ENCODE assay signal across 5 cellular contexts in genomic region chr7:151008511-151009323, GRCh38. TPM values are rescaled to one million over a fixed set of nuclear protein-coding genes. Genes with fewer than 3 reads are reported as not detected.
DNase-seq lines count a peak whose midpoint lies in the region; ATAC-seq and TF ChIP-seq lines count a peak whose summit lies in the region.

No MANE protein-coding gene starts in this region.

- ATAC-seq in GM21529 (IDR thresholded peaks at IDR 0.05; ENCODE audit: unreplicated experiment) (peak; percentile 84), T-cell (replicated peaks in 1 of 4) (peak; percentile 38 to 59 (median 54))

- POLR2A ChIA-PET in T-cell (lab: Charles Lee), result interaction anchor here in 1 of 2 donors (0.6 kb wide), 1 partner anchor 10 kb away, joined by 3 read pairs; no protein-coding TSS in a partner anchor

- intact Hi-C loops in dorsolateral prefrontal cortex (cut with DNase I), result no loop called here

- peaks cover 54 to 73% (median 54%) of the 10 kb centered on the region in 3 donors for H3K4me1 Mint-ChIP-seq in T-cell

- peaks cover 5% of the 10 kb centered on the region for H3K36me3 Mint-ChIP-seq in T-cell

- peaks cover 0 to 14% (median 0%) of the 10 kb centered on the region in 45 donors for H3K27me3 ChIP-seq in dorsolateral prefrontal cortex

- H3K27ac ChIP-seq in dorsolateral prefrontal cortex, result peak overlapping the region in 2 of 59 donors; percentile 7 to 57

- peak overlapping the region in 33 of 59 donors; percentile 0 to 54 (median 26) for H3K4me3 ChIP-seq in dorsolateral prefrontal cortex

- peaks cover 0 to 2% of the 10 kb centered on the region in 2 donors for H3K27me3 Mint-ChIP-seq in T-cell

- DNase-seq in T-cell (peak; percentile 36 to 84 (median 62)), dorsolateral prefrontal cortex (peak in 5 of 10 donors; percentile 25 to 66 (median 45)), pulmonary artery endothelial cell (ENCODE audit: low read depth, low spot score) (peak; percentile 32), NCI-H446 (lab: John Stamatoyannopoulos, UW) (no peak)

- CTCF ChIA-PET in T-cell (lab: Charles Lee), result interaction anchor here (0.6 to 2.0 kb wide), 10 partner anchors 10 to 590 kb away, joined by 3 to 9 read pairs (median 3); no protein-coding TSS in a partner anchor

- no peaks in the 10 kb centered on the region for H3K9me3 Mint-ChIP-seq in T-cell

- peak overlapping the region; percentile 76 to 82 (median 77) for H3K4me3 Mint-ChIP-seq in T-cell

- peak; percentile 14 to 76 (median 57) for TF ChIP-seq CTCF in dorsolateral prefrontal cortex (IDR thresholded peaks at IDR 0.05 in 54 of 56, conservative IDR thresholded peaks at IDR 0.05 in 2 of 56; ENCODE audit: low read depth in 1 of 56, partially characterized antibody in 56 of 56)

- H3K27ac Mint-ChIP-seq in T-cell, result peak overlapping the region; percentile 86 to 92

RNA-seq across cellular contexts. Expression of gene ATG9B, which starts 15.6 kb away (rescaled TPM):
- total RNA-seq in T-cell (10 to 100 TPM; 24.0 to 37.0 (median 31.8) TPM), dorsolateral prefrontal cortex (10 to 100 TPM in 4 of 120 experiments, 1 to 10 TPM in 115, under 1 TPM in 1; 0.95 to 17.2 (median 4.5) TPM), pulmonary artery endothelial cell (under 0.01 TPM in 1 of 2 replicates, not detected in the other)

RNA-seq across cellular contexts. Expression of gene NOS3, which starts 17.9 kb away (rescaled TPM):
- total RNA-seq in T-cell (10 to 100 TPM in 1 of 5 donors, 1 to 10 TPM in 4; 4.8 to 10.1 (median 5.0) TPM), dorsolateral prefrontal cortex (10 to 100 TPM in 67 of 120 experiments, 1 to 10 TPM in 53; 3.3 to 39.1 (median 10.8) TPM), pulmonary artery endothelial cell (58.3 and 67.0 TPM in 2 replicates)

RNA-seq across cellular contexts. Expression of gene ABCB8, which starts 19.5 kb away (rescaled TPM):
- 10 to 100 TPM; 72.4 to 83.0 (median 74.8) TPM for total RNA-seq in T-cell
- 100 to 1,000 TPM in 3 of 120 experiments, 10 to 100 TPM in 117; 52.6 to 110 (median 74.3) TPM for total RNA-seq in dorsolateral prefrontal cortex
- total RNA-seq in pulmonary artery endothelial cell, result 26.4 and 37.9 TPM in 2 replicates

RNA-seq across cellular contexts. Expression of gene KCNH2, which starts 30.6 kb away (rescaled TPM):
- 1 to 10 TPM; 2.9 to 4.6 (median 3.0) TPM for total RNA-seq in T-cell
- total RNA-seq in dorsolateral prefrontal cortex, result 10 to 100 TPM in 118 of 120 experiments, 1 to 10 TPM in 2; 7.8 to 27.9 (median 19.3) TPM
- 0.07 TPM in 1 of 2 replicates, not detected in the other for total RNA-seq in pulmonary artery endothelial cell

RNA-seq across cellular contexts. Expression of gene ASIC3, which starts 39.6 kb away (rescaled TPM):
- total RNA-seq in T-cell (10 to 100 TPM in 4 of 5 donors, 1 to 10 TPM in 1; 9.8 to 16.0 (median 11.9) TPM), dorsolateral prefrontal cortex (10 to 100 TPM in 119 of 120 experiments, 1 to 10 TPM in 1; 8.5 to 47.8 (median 23.1) TPM), pulmonary artery endothelial cell (0.07 TPM in 2 replicates)

Comparison
In these comparisons a context has a peak if more than half of its experiments do, and no peak if none do; other contexts are left out.
1. DNase-seq: peak in T-cell (34 of 34) and pulmonary artery endothelial cell (single experiment); none in NCI-H446 (0 of 2).